4 cellular contexts compared by ENCODE assay signal in genomic region chr1:166116026-166116425, GRCh38. TPM values are rescaled to one million over a fixed set of nuclear protein-coding genes. Genes with fewer than 3 reads are reported as not detected.
"Had no signal": no experiment of that assay in that cellular context is flagged by ENCODE, and none has a peak within 500 bp of the region (broad histone marks: within the 10 kb centered on the region; RNA-seq: fewer than 3 reads in every experiment).

No MANE protein-coding gene starts in this region.

- H3K4me3 ChIP-seq: GM12878 had no signal

- ATAC-seq: GM12878 had no signal

- DNase-seq: GDM1, GF-D8 had no signal

RNA-seq across cellular contexts. Expression of gene FAM78B, which starts 50.8 kb away (rescaled TPM):
- total RNA-seq: G401 had no signal
